In genomic region chr5:37955748-37956147, GRCh38 we compare ENCODE assay signal across 26 cellular contexts.
"Had no signal": no experiment of that assay in that cellular context is flagged by ENCODE, and none has a peak within 500 bp of the region (broad histone marks: within the 10 kb centered on the region; RNA-seq: fewer than 3 reads in every experiment).

No MANE protein-coding gene starts in this region.

- H3K36me3 ChIP-seq: left ventricle myocardium inferior, pancreas, prostate gland, sigmoid colon, spleen, suprapubic skin, thoracic aorta, upper lobe of right lung had no signal

- H3K36me3 Mint-ChIP-seq: stimulated activated effector memory CD8-positive, alpha-beta T cell treated with anti-CD3 and anti-CD28 coated beads, Interleukin-12 subunit alpha, Interleukin-12 subunit beta, amount 100 ng/mL, for 72 hours had no signal

- H3K4me1 ChIP-seq: left ventricle myocardium inferior, pancreas, prostate gland, sigmoid colon, spleen, suprapubic skin, tibial artery, upper lobe of right lung had no signal

- H3K4me3 Mint-ChIP-seq: naive thymus-derived CD4-positive, alpha-beta T cell; natural killer cell treated with Interleukin-12 subunit alpha and Interleukin-12 subunit beta and Interleukin-15 and Interleukin-18, amount 100 ng/mL, for 72 hours; stimulated activated effector memory CD8-positive, alpha-beta T cell treated with anti-CD3 and anti-CD28 coated beads, Interleukin-12 subunit alpha, Interleukin-12 subunit beta, amount 100 ng/mL, for 72 hours; stimulated activated naive CD8-positive, alpha-beta T cell treated with anti-CD3 and anti-CD28 coated beads, Interleukin-15, Interleukin-2, amounts not matched to agents 100 ng/mL and 50 ng/mL, for 24 hours had no signal

- H3K27ac Mint-ChIP-seq: naive thymus-derived CD4-positive, alpha-beta T cell; natural killer cell treated with Interleukin-12 subunit alpha and Interleukin-12 subunit beta and Interleukin-15 and Interleukin-18, amount 100 ng/mL, for 72 hours; stimulated activated effector memory CD8-positive, alpha-beta T cell treated with anti-CD3 and anti-CD28 coated beads, Interleukin-12 subunit alpha, Interleukin-12 subunit beta, amount 100 ng/mL, for 72 hours; stimulated activated naive CD8-positive, alpha-beta T cell treated with anti-CD3 and anti-CD28 coated beads, Interleukin-15, Interleukin-2, amounts not matched to agents 100 ng/mL and 50 ng/mL, for 24 hours had no signal

- H3K27ac ChIP-seq: hepatocyte, left ventricle myocardium inferior, pancreas, prostate gland, sigmoid colon, spleen, suprapubic skin, thoracic aorta, tibial artery, upper lobe of right lung had no signal

- H3K4me1 Mint-ChIP-seq: naive thymus-derived CD4-positive, alpha-beta T cell; stimulated activated effector memory CD8-positive, alpha-beta T cell treated with anti-CD3 and anti-CD28 coated beads, Interleukin-12 subunit alpha, Interleukin-12 subunit beta, amount 100 ng/mL, for 72 hours had no signal

- H3K9me3 ChIP-seq: pancreas, prostate gland, upper lobe of right lung had no signal

- H3K4me3 ChIP-seq: hepatocyte, left ventricle myocardium inferior, lung, mucosa of descending colon, pancreas, prostate gland, sigmoid colon, spleen, suprapubic skin, thoracic aorta, tibial artery, upper lobe of right lung had no signal

- DNase-seq: islet precursor cell; left ventricle myocardium inferior; midbrain; mucosa of descending colon; naive thymus-derived CD4-positive, alpha-beta T cell; nucleus accumbens; pancreas; posterior cingulate gyrus; retina; right cardiac atrium; sigmoid colon; small intestine; spleen; stimulated activated CD4-positive, alpha-beta T cell treated with anti-CD3 and anti-CD28 coated beads, Interleukin-4, amount 100 ng/mL, for 24 hours; stimulated activated naive CD4-positive, alpha-beta T cell; tibial artery; trophoblast cell; upper lobe of right lung had no signal

- FAIRE-seq: pancreas, small intestine had no signal

- H3K27me3 ChIP-seq: hepatocyte, pancreas, sigmoid colon, spleen, upper lobe of right lung had no signal

- H3K27me3 Mint-ChIP-seq: natural killer cell treated with Interleukin-12 subunit alpha and Interleukin-12 subunit beta and Interleukin-15 and Interleukin-18, amount 100 ng/mL, for 72 hours; stimulated activated naive CD8-positive, alpha-beta T cell treated with anti-CD3 and anti-CD28 coated beads, Interleukin-15, Interleukin-2, amounts not matched to agents 100 ng/mL and 50 ng/mL, for 24 hours had no signal
